21 cellular contexts compared by ENCODE assay signal in the genomic region with DNA sequence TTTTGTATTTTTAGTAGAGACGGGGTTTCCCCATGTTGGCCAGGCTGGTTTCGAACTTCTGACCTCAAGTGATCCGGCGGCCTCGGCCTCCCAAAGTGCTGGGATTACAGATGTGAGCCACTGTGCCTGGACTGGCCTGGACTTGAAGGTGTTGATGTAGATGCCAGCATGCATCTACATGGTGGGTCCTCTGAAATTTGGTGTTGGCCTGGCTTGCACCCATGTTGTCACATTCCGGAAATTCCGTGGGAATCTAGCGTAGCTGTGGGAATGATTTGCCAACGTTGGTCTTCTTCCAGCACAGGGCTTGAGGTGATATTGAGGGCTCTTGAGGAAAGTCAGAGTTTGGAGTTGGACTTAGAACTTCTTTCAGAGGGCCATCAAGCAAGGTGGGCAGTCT. TPM values are rescaled to one million over a fixed set of nuclear protein-coding genes. Genes with fewer than 3 reads are reported as not detected.
DNase-seq lines count a peak whose midpoint lies in the region; ATAC-seq and TF ChIP-seq lines count a peak whose summit lies in the region.
"Had no signal": no experiment of that assay in that cellular context is flagged by ENCODE, and none has a peak within 500 bp of the region (broad histone marks: within the 10 kb centered on the region; RNA-seq: fewer than 3 reads in every experiment).

No MANE protein-coding gene starts in this region.

- no peak overlapping the region for H2AFZ ChIP-seq in OCI-LY7 (ENCODE audit: low read length)
- H2AFZ ChIP-seq: hepatocyte had no signal

- H3K4me2 ChIP-seq in OCI-LY7 (ENCODE audit: low read length): no peak overlapping the region
- H3K4me2 ChIP-seq: hepatocyte had no signal

- H3K4me1 Mint-ChIP-seq in stimulated activated naive CD8-positive, alpha-beta T cell treated with anti-CD3 and anti-CD28 coated beads, Interleukin-15, Interleukin-2, amounts not matched to agents 100 ng/mL and 50 ng/mL, for 24 hours (ENCODE audit: low read depth): peaks cover 82% of the 10 kb centered on the region
- peaks cover 85% of the 10 kb centered on the region for H3K4me1 Mint-ChIP-seq in stimulated activated naive CD8-positive, alpha-beta T cell treated with anti-CD3 and anti-CD28 coated beads, Interleukin-15, amount 100 ng/mL, for 72 hours

- no peak for DNase-seq in stimulated activated naive CD8-positive, alpha-beta T cell treated with anti-CD3 and anti-CD28 coated beads, Interleukin-15, amount 100 ng/mL, for 72 hours
- DNase-seq in SJSA1 (ENCODE audit: low read depth in 1 of 2, low spot score in 2 of 2) (peak; percentile 70 to 81), kidney tubule cell (ENCODE audit: low spot score) (peak; percentile 24), OCI-LY7 (ENCODE audit: low spot score) (no peak), activated gamma-delta T cell treated with Interleukin-2 at 50 U/mL for 16 hours (no peak)
- DNase-seq: CD8-positive, alpha-beta memory T cell; mesenchymal stem cell; NCI-H1105; nephron progenitor cell had no signal

- no TSS peak for BruUV-seq in OCI-LY7 (replicated peaks; lab: Mats Ljungman, UMichigan)

- ATAC-seq in stimulated activated naive CD8-positive, alpha-beta T cell treated with anti-CD3 and anti-CD28 coated beads, Interleukin-15, amount 100 ng/mL, for 72 hours: no peak
- ATAC-seq in GM19467 (IDR thresholded peaks at IDR 0.05; ENCODE audit: unreplicated experiment) (no peak), GM19395 (IDR thresholded peaks at IDR 0.05; ENCODE audit: unreplicated experiment) (no peak)
- ATAC-seq: stimulated activated effector memory CD8-positive, alpha-beta T cell treated with anti-CD3 and anti-CD28 coated beads, Interleukin-12 subunit alpha, Interleukin-12 subunit beta, amount 100 ng/mL, for 72 hours had no signal

- H3K4me1 ChIP-seq in SJSA1 (replicated peaks): peaks cover 65% of the 10 kb centered on the region
- H3K4me1 ChIP-seq in OCI-LY7 (ENCODE audit: insufficient read depth, low read length, poor library complexity, severe bottlenecking): peaks cover 62% of the 10 kb centered on the region

- H3K9me3 ChIP-seq in SJSA1 (replicated peaks) (no peaks in the 10 kb centered on the region), OCI-LY7 (ENCODE audit: low read length) (no peaks in the 10 kb centered on the region)
- H3K9me3 ChIP-seq: Peyer's patch, thyroid gland had no signal

- H3K4me3 ChIP-seq in SJSA1 (no peak overlapping the region), OCI-LY7 (ENCODE audit: low read depth, low read length, poor library complexity, severe bottlenecking) (no peak overlapping the region)
- H3K4me3 ChIP-seq: hepatocyte, Peyer's patch, thyroid gland had no signal

- H3K4me3 Mint-ChIP-seq in stimulated activated naive CD8-positive, alpha-beta T cell treated with anti-CD3 and anti-CD28 coated beads, Interleukin-15, Interleukin-2, amounts not matched to agents 100 ng/mL and 50 ng/mL, for 24 hours: no peak overlapping the region
- H3K4me3 Mint-ChIP-seq in stimulated activated naive CD8-positive, alpha-beta T cell treated with anti-CD3 and anti-CD28 coated beads, Interleukin-15, amount 100 ng/mL, for 72 hours: no peak overlapping the region
- H3K4me3 Mint-ChIP-seq: dendritic cell treated with granulocyte-macrophage colony-stimulating factor and Interleukin-4, amounts not matched to agents 40 ng/mL and 50 ng/mL, for 4 days; nephron progenitor cell; stimulated activated effector memory CD8-positive, alpha-beta T cell treated with anti-CD3 and anti-CD28 coated beads, Interleukin-12 subunit alpha, Interleukin-12 subunit beta, amount 100 ng/mL, for 72 hours had no signal

- H3K36me3 ChIP-seq in SJSA1: peaks cover 55% of the 10 kb centered on the region
- peaks cover 19% of the 10 kb centered on the region for H3K36me3 ChIP-seq in OCI-LY7 (ENCODE audit: insufficient read depth, low read length)
- H3K36me3 ChIP-seq: Peyer's patch, thyroid gland had no signal

- H3K79me2 ChIP-seq in OCI-LY7 (ENCODE audit: insufficient read depth, low read depth, low read length): peaks cover 23% of the 10 kb centered on the region; the same call in 1 of the 2 replicates

- POLR2A ChIA-PET in OCI-LY7 (lab: Charles Lee): interaction anchor here (1.6 kb wide), 1 partner anchor 13 kb away, joined by 3 read pairs; no protein-coding TSS in a partner anchor

- H3K27me3 Mint-ChIP-seq in stimulated activated naive CD8-positive, alpha-beta T cell treated with anti-CD3 and anti-CD28 coated beads, Interleukin-15, Interleukin-2, amounts not matched to agents 100 ng/mL and 50 ng/mL, for 24 hours: no peaks in the 10 kb centered on the region
- no peaks in the 10 kb centered on the region for H3K27me3 Mint-ChIP-seq in stimulated activated naive CD8-positive, alpha-beta T cell treated with anti-CD3 and anti-CD28 coated beads, Interleukin-15, amount 100 ng/mL, for 72 hours
- H3K27me3 Mint-ChIP-seq: dendritic cell treated with granulocyte-macrophage colony-stimulating factor and Interleukin-4, amounts not matched to agents 40 ng/mL and 50 ng/mL, for 4 days had no signal

- TF ChIP-seq CTCF in OCI-LY7 (conservative IDR thresholded peaks at IDR 0.05; ENCODE audit: low read length): no peak

- peak overlapping the region; percentile 12 for H3K27ac Mint-ChIP-seq in stimulated activated naive CD8-positive, alpha-beta T cell treated with anti-CD3 and anti-CD28 coated beads, Interleukin-15, Interleukin-2, amounts not matched to agents 100 ng/mL and 50 ng/mL, for 24 hours
- H3K27ac Mint-ChIP-seq in stimulated activated naive CD8-positive, alpha-beta T cell treated with anti-CD3 and anti-CD28 coated beads, Interleukin-15, amount 100 ng/mL, for 72 hours: no peak overlapping the region
- H3K27ac Mint-ChIP-seq: dendritic cell treated with granulocyte-macrophage colony-stimulating factor and Interleukin-4, amounts not matched to agents 40 ng/mL and 50 ng/mL, for 4 days had no signal

- intact Hi-C loops in OCI-LY7 (cut with micrococcal nuclease; ENCODE audit: unreplicated experiment): no loop called here

- H3K27ac ChIP-seq in SJSA1 (peak overlapping the region; percentile 66), OCI-LY7 (ENCODE audit: low read depth, low read length, poor library complexity, severe bottlenecking) (no peak overlapping the region)
- H3K27ac ChIP-seq: hepatocyte had no signal

- no peaks in the 10 kb centered on the region for H3K9me2 ChIP-seq in OCI-LY7 (ENCODE audit: insufficient read depth, low read length)

- H3K9me3 Mint-ChIP-seq in stimulated activated naive CD8-positive, alpha-beta T cell treated with anti-CD3 and anti-CD28 coated beads, Interleukin-15, Interleukin-2, amounts not matched to agents 100 ng/mL and 50 ng/mL, for 24 hours: no peaks in the 10 kb centered on the region
- H3K9me3 Mint-ChIP-seq in stimulated activated naive CD8-positive, alpha-beta T cell treated with anti-CD3 and anti-CD28 coated beads, Interleukin-15, amount 100 ng/mL, for 72 hours: no peaks in the 10 kb centered on the region
- H3K9me3 Mint-ChIP-seq: CD8-positive, alpha-beta memory T cell; dendritic cell treated with granulocyte-macrophage colony-stimulating factor and Interleukin-4, amounts not matched to agents 40 ng/mL and 50 ng/mL, for 4 days; nephron progenitor cell; stimulated activated effector memory CD8-positive, alpha-beta T cell treated with anti-CD3 and anti-CD28 coated beads, Interleukin-12 subunit alpha, Interleukin-12 subunit beta, amount 100 ng/mL, for 72 hours had no signal

- H3K36me3 Mint-ChIP-seq in stimulated activated naive CD8-positive, alpha-beta T cell treated with anti-CD3 and anti-CD28 coated beads, Interleukin-15, Interleukin-2, amounts not matched to agents 100 ng/mL and 50 ng/mL, for 24 hours (ENCODE audit: low read depth): peaks cover 68% of the 10 kb centered on the region

- CTCF ChIA-PET in OCI-LY7 (lab: Charles Lee; ENCODE audit: unreplicated experiment): no interaction called here

- no peaks in the 10 kb centered on the region for H4K20me1 ChIP-seq in OCI-LY7 (ENCODE audit: insufficient read depth, low read length)

- H3K27me3 ChIP-seq in SJSA1 (replicated peaks): no peaks in the 10 kb centered on the region
- H3K27me3 ChIP-seq: hepatocyte, Peyer's patch, thyroid gland had no signal

RNA-seq across cellular contexts. Expression of gene PACS1, which starts 6.5 kb away (rescaled TPM):
- 28.5 and 37.1 TPM in 2 replicates for total RNA-seq in SJSA1 (2014; rRNA removed; shearing (Covaris generic))
- 21.2 and 23.7 TPM in 2 replicates for total RNA-seq in OCI-LY7 (2014; rRNA removed; shearing (Covaris generic))
- total RNA-seq in OCI-LY7 (2022): 50.5 and 52.5 TPM in 2 replicates

RNA-seq across cellular contexts. Expression of gene SF3B2, which starts 24.4 kb away (rescaled TPM):
- 334 and 353 TPM in 2 replicates for total RNA-seq in SJSA1 (2014; rRNA removed; shearing (Covaris generic))
- 185 and 191 TPM in 2 replicates for total RNA-seq in OCI-LY7 (2014; rRNA removed; shearing (Covaris generic))
- 251 and 260 TPM in 2 replicates for total RNA-seq in OCI-LY7 (2022)

RNA-seq across cellular contexts. Expression of gene GAL3ST3, which starts 27.6 kb away (rescaled TPM):
- total RNA-seq in SJSA1 (2014; rRNA removed; shearing (Covaris generic)): not detected in 2 replicates
- not detected in 2 replicates for total RNA-seq in OCI-LY7 (2014; rRNA removed; shearing (Covaris generic))
- total RNA-seq in OCI-LY7 (2022): not detected in 2 replicates
- total RNA-seq: bronchial epithelial cell; CD8-positive, alpha-beta memory T cell; HT-29; LHCN-M2; NCI-H460; Peyer's patch had no signal

RNA-seq across cellular contexts. Expression of gene CATSPER1, which starts 50.3 kb away (rescaled TPM):
- total RNA-seq in SJSA1 (2014; rRNA removed; shearing (Covaris generic)): 0.50 and 1.4 TPM in 2 replicates
- total RNA-seq in OCI-LY7 (2014; rRNA removed; shearing (Covaris generic)): not detected in 2 replicates
- not detected in 2 replicates for total RNA-seq in OCI-LY7 (2022)
- total RNA-seq: CD8-positive, alpha-beta memory T cell; hepatocyte; NCI-H460; Peyer's patch; thyroid gland had no signal

Comparison
In these comparisons a context has a peak if more than half of its experiments do, and no peak if none do; other contexts are left out.
1. DNase-seq: peak in SJSA1 (2 of 2) and kidney tubule cell (single experiment); none in stimulated activated naive CD8-positive, alpha-beta T cell treated with anti-CD3 and anti-CD28 coated beads, Interleukin-15, amount 100 ng/mL, for 72 hours (0 of 2), OCI-LY7 (single experiment) and activated gamma-delta T cell treated with Interleukin-2 at 50 U/mL for 16 hours (single experiment).